In the genomic region with DNA sequence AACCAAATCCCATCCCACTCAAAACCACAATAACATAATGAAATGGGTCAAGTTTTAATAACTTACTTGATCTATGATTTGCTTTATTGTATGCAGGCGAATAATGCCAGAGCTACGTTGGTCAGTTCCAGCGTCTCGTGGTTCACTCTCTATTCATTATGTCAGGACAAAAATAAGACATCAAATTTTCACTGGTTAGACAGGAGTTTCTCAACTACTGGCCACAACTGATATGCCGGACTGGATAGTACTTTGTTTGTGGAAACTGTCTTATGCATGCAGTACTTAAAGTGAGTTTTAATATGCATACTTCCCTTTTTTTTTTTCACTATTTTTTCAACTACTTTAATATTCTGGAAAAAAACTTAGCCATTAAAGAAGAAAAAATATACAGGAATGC, we compare ENCODE assay signal across 20 cellular contexts.
A peak's percentile ranks its signal among the peaks of the same experiment; 100 is the strongest.
DNase-seq lines count a peak whose midpoint lies in the region; ATAC-seq, FAIRE-seq and TF ChIP-seq lines count a peak whose summit lies in the region.
"Had no signal": no experiment of that assay in that cellular context is flagged by ENCODE, and none has a peak within 500 bp of the region (broad histone marks: within the 10 kb centered on the region; RNA-seq: fewer than 3 reads in every experiment).

No MANE protein-coding gene starts in this region.

- peaks cover 72% of the 10 kb centered on the region for H3K36me3 ChIP-seq in astrocyte (ENCODE audit: insufficient read depth, low read length)
- no peaks in the 10 kb centered on the region for H3K36me3 ChIP-seq in Karpas-422 (ENCODE audit: insufficient read depth, low read length)
- H3K36me3 ChIP-seq: BLaER1 had no signal

- DNase-seq in astrocyte (ENCODE audit: low read depth) (no peak), osteocyte (ENCODE audit: extremely low spot score, unreplicated experiment) (no peak), Karpas-422 (no peak), CD14-positive monocyte (ENCODE audit: low spot score) (no peak)
- DNase-seq: 8988T; ACHN; BE2C; Caco-2; Calu3; CD4-positive, alpha-beta T cell; CD8-positive, alpha-beta T cell; DMS79 treated with DMSO at 0.1 percent for 48 hours had no signal

- H3K9me3 ChIP-seq in astrocyte (ENCODE audit: insufficient read depth, low read depth, low read length) (no peaks in the 10 kb centered on the region), Karpas-422 (ENCODE audit: low read length) (peaks cover 15% of the 10 kb centered on the region)
- H3K9me3 ChIP-seq: BE2C had no signal

- H3K79me2 ChIP-seq in astrocyte (ENCODE audit: insufficient read depth, low read length) (no peaks in the 10 kb centered on the region), Karpas-422 (ENCODE audit: low read length) (no peaks in the 10 kb centered on the region)

- H3K36me3 Mint-ChIP-seq in astrocyte (ENCODE audit: low read depth, unreplicated experiment): peaks cover 29% of the 10 kb centered on the region
- peaks cover 60% of the 10 kb centered on the region for H3K36me3 Mint-ChIP-seq in osteocyte (ENCODE audit: unreplicated experiment)
- no peaks in the 10 kb centered on the region for H3K36me3 Mint-ChIP-seq in CD14-positive monocyte
- H3K36me3 Mint-ChIP-seq: CD8-positive, alpha-beta T cell had no signal

- no peak overlapping the region for H3K4me2 ChIP-seq in astrocyte (ENCODE audit: low read length)
- no peak overlapping the region for H3K4me2 ChIP-seq in Karpas-422 (ENCODE audit: low read depth, low read length, poor library complexity, severe bottlenecking)
- H3K4me2 ChIP-seq: BLaER1 had no signal

- H3K4me3 ChIP-seq in astrocyte (ENCODE audit: insufficient read depth, low read depth, low read length) (no peak overlapping the region), Karpas-422 (ENCODE audit: low read length) (no peak overlapping the region)
- H3K4me3 ChIP-seq: BLaER1, GM12878 had no signal

- peak; percentile 29 for FAIRE-seq in astrocyte (lab: Jason Lieb, UNC)
- FAIRE-seq: D721Med, G401.6, GM12878, GM12892, GM18507 had no signal

- H3K4me3 Mint-ChIP-seq in astrocyte (ENCODE audit: unreplicated experiment) (no peak overlapping the region), osteocyte (ENCODE audit: unreplicated experiment) (no peak overlapping the region), CD14-positive monocyte (no peak overlapping the region)
- H3K4me3 Mint-ChIP-seq: CD4-positive, alpha-beta T cell; CD8-positive, alpha-beta T cell had no signal

- intact Hi-C loops in CD14-positive monocyte (cut with micrococcal nuclease): no loop called here

- H3K4me1 ChIP-seq in astrocyte (ENCODE audit: insufficient read depth, low read length): no peaks in the 10 kb centered on the region
- no peaks in the 10 kb centered on the region for H3K4me1 ChIP-seq in Karpas-422 (ENCODE audit: low read length)
- H3K4me1 ChIP-seq: BE2C, BLaER1 had no signal

- H3K27ac ChIP-seq in VCaP (peak overlapping the region; percentile 66; the same call in 1 of the 2 replicates), astrocyte (ENCODE audit: low read depth, low read length) (no peak overlapping the region), Karpas-422 (ENCODE audit: low read length) (no peak overlapping the region)
- H3K27ac ChIP-seq: BLaER1 had no signal

- peaks cover 16% of the 10 kb centered on the region for H4K20me1 ChIP-seq in astrocyte (ENCODE audit: insufficient read depth, low read length)
- H4K20me1 ChIP-seq in Karpas-422 (ENCODE audit: insufficient read depth, low read depth, low read length): no peaks in the 10 kb centered on the region
- H4K20me1 ChIP-seq: BLaER1 had no signal

- TF ChIP-seq CTCF in VCaP (conservative IDR thresholded peaks at IDR 0.05) (no peak), astrocyte (IDR thresholded peaks at IDR 0.05; ENCODE audit: insufficient read depth, low read depth, low read length) (no peak), osteocyte (IDR thresholded peaks at IDR 0.05) (no peak), CD14-positive monocyte (IDR thresholded peaks at IDR 0.05) (no peak)

- H3K9me3 Mint-ChIP-seq in astrocyte (ENCODE audit: unreplicated experiment): peaks cover 2% of the 10 kb centered on the region
- H3K9me3 Mint-ChIP-seq in osteocyte (ENCODE audit: unreplicated experiment): no peaks in the 10 kb centered on the region
- peaks cover 2 to 6% (median 5%) of the 10 kb centered on the region in 7 donors for H3K9me3 Mint-ChIP-seq in CD14-positive monocyte
- H3K9me3 Mint-ChIP-seq: CD4-positive, alpha-beta T cell had no signal

- no peak overlapping the region for H2AFZ ChIP-seq in astrocyte (ENCODE audit: low read depth, low read length)
- no peak overlapping the region for H2AFZ ChIP-seq in Karpas-422 (ENCODE audit: low read length)

- H3K4me1 Mint-ChIP-seq in astrocyte (ENCODE audit: low read depth, unreplicated experiment): no peaks in the 10 kb centered on the region
- H3K4me1 Mint-ChIP-seq in osteocyte (ENCODE audit: unreplicated experiment): peaks cover 13% of the 10 kb centered on the region
- no peaks in the 10 kb centered on the region for H3K4me1 Mint-ChIP-seq in CD14-positive monocyte

- H3K27me3 Mint-ChIP-seq in astrocyte (ENCODE audit: low read depth, unreplicated experiment) (no peaks in the 10 kb centered on the region), osteocyte (ENCODE audit: unreplicated experiment) (no peaks in the 10 kb centered on the region), CD14-positive monocyte (ENCODE audit: low read depth in 3 of 3) (peaks cover 2 to 5% (median 3%) of the 10 kb centered on the region in 3 donors)

- no peak overlapping the region for H3K9ac ChIP-seq in astrocyte (ENCODE audit: low read length)
- H3K9ac ChIP-seq in Karpas-422 (ENCODE audit: low read length): no peak overlapping the region
- H3K9ac ChIP-seq: BLaER1 had no signal

- H3K27me3 ChIP-seq in astrocyte (ENCODE audit: insufficient read depth, low read length) (no peaks in the 10 kb centered on the region), Karpas-422 (ENCODE audit: low read length) (no peaks in the 10 kb centered on the region)
- H3K27me3 ChIP-seq: BE2C, BLaER1 had no signal

- no peaks in the 10 kb centered on the region for H3K9me2 ChIP-seq in Karpas-422 (replicated peaks; ENCODE audit: insufficient read depth, low read length)

- ATAC-seq in HG02610 (IDR thresholded peaks at IDR 0.05; ENCODE audit: unreplicated experiment): no peak
- ATAC-seq: CD8-positive, alpha-beta T cell; GM12878 had no signal

- H3K27ac Mint-ChIP-seq in astrocyte (ENCODE audit: unreplicated experiment) (no peak overlapping the region), osteocyte (ENCODE audit: unreplicated experiment) (peak overlapping the region; percentile 53), CD14-positive monocyte (no peak overlapping the region)
- H3K27ac Mint-ChIP-seq: CD4-positive, alpha-beta T cell; CD8-positive, alpha-beta T cell had no signal
